Comparison of ENCODE assay signal across 1 cellular context in the genomic region with DNA sequence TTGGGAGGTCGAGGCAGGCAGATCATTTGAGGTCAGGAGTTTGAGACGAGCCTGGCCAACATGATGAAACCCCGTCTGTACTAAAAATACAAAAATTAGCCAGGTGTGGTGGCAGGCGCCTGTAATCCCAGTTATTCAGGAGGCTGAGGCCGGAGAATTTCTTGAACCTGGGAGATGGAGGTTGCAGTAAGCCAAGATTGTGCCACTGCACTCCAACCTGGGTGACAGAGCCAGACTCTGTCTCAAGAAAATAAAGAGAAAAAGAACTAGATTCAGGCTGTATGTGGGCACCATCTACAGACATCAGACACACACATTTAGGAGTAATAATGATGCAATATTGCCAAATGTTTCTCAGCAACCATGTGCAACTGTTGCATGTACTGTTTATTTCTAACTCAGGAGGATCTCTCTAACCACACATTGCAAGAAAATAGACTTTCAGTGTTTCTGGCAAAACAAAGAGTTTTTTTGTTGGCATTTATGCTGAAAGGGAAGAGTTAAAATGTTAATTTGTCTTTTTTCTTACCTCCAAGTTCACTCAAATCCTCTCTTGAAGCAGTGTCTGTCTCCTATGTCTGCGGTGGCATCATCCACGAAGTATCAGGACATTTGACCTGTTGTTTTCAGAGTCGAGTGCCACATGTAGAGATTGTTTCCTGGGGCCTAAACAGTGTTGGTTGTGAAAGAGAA.
TF ChIP-seq lines count a peak whose summit lies in the region.

No MANE protein-coding gene starts in this region.

TF ChIP-seq in HEK293, 187 proteins besides CTCF, POLR2A, EP300 and RAD21 (continued from another document):
- TF ChIP-seq, protein P1, sequence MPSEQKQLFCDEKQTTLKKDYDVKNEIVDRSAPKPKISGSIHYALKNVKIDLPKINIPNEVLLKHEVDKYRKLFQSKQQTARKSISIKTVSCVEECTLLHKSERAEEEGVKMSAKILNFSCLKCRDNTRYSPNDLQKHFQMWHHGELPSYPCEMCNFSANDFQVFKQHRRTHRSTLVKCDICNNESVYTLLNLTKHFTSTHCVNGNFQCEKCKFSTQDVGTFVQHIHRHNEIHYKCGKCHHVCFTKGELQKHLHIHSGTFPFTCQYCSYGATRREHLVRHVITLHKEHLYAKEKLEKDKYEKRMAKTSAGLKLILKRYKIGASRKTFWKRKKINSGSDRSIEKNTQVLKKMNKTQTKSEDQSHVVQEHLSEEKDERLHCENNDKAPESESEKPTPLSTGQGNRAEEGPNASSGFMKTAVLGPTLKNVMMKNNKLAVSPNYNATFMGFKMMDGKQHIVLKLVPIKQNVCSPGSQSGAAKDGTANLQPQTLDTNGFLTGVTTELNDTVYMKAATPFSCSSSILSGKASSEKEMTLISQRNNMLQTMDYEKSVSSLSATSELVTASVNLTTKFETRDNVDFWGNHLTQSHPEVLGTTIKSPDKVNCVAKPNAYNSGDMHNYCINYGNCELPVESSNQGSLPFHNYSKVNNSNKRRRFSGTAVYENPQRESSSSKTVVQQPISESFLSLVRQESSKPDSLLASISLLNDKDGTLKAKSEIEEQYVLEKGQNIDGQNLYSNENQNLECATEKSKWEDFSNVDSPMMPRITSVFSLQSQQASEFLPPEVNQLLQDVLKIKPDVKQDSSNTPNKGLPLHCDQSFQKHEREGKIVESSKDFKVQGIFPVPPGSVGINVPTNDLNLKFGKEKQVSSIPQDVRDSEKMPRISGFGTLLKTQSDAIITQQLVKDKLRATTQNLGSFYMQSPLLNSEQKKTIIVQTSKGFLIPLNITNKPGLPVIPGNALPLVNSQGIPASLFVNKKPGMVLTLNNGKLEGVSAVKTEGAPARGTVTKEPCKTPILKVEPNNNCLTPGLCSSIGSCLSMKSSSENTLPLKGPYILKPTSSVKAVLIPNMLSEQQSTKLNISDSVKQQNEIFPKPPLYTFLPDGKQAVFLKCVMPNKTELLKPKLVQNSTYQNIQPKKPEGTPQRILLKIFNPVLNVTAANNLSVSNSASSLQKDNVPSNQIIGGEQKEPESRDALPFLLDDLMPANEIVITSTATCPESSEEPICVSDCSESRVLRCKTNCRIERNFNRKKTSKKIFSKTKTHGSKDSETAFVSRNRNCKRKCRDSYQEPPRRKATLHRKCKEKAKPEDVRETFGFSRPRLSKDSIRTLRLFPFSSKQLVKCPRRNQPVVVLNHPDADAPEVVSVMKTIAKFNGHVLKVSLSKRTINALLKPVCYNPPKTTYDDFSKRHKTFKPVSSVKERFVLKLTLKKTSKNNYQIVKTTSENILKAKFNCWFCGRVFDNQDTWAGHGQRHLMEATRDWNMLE (tag by site-specific recombination; conservative IDR thresholded peaks at IDR 0.05; ENCODE audit: low read depth), result peak; percentile 69
- TF ChIP-seq, protein P2, sequence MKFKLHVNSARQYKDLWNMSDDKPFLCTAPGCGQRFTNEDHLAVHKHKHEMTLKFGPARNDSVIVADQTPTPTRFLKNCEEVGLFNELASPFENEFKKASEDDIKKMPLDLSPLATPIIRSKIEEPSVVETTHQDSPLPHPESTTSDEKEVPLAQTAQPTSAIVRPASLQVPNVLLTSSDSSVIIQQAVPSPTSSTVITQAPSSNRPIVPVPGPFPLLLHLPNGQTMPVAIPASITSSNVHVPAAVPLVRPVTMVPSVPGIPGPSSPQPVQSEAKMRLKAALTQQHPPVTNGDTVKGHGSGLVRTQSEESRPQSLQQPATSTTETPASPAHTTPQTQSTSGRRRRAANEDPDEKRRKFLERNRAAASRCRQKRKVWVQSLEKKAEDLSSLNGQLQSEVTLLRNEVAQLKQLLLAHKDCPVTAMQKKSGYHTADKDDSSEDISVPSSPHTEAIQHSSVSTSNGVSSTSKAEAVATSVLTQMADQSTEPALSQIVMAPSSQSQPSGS (tag by site-specific recombination; IDR thresholded peaks at IDR 0.05; ENCODE audit: low read depth), result peak; percentile 76
- TF ChIP-seq, protein P3, sequence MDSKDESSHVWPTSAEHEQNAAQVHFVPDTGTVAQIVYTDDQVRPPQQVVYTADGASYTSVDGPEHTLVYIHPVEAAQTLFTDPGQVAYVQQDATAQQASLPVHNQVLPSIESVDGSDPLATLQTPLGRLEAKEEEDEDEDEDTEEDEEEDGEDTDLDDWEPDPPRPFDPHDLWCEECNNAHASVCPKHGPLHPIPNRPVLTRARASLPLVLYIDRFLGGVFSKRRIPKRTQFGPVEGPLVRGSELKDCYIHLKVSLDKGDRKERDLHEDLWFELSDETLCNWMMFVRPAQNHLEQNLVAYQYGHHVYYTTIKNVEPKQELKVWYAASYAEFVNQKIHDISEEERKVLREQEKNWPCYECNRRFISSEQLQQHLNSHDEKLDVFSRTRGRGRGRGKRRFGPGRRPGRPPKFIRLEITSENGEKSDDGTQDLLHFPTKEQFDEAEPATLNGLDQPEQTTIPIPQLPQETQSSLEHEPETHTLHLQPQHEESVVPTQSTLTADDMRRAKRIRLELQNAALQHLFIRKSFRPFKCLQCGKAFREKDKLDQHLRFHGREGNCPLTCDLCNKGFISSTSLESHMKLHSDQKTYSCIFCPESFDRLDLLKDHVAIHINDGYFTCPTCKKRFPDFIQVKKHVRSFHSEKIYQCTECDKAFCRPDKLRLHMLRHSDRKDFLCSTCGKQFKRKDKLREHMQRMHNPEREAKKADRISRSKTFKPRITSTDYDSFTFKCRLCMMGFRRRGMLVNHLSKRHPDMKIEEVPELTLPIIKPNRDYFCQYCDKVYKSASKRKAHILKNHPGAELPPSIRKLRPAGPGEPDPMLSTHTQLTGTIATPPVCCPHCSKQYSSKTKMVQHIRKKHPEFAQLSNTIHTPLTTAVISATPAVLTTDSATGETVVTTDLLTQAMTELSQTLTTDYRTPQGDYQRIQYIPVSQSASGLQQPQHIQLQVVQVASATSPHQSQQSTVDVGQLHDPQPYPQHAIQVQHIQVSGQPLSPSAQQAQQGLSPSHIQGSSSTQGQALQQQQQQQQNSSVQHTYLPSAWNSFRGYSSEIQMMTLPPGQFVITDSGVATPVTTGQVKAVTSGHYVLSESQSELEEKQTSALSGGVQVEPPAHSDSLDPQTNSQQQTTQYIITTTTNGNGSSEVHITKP (tag by site-specific recombination; IDR thresholded peaks at IDR 0.05), result peak; percentile 90
- TF ChIP-seq, protein P4, sequence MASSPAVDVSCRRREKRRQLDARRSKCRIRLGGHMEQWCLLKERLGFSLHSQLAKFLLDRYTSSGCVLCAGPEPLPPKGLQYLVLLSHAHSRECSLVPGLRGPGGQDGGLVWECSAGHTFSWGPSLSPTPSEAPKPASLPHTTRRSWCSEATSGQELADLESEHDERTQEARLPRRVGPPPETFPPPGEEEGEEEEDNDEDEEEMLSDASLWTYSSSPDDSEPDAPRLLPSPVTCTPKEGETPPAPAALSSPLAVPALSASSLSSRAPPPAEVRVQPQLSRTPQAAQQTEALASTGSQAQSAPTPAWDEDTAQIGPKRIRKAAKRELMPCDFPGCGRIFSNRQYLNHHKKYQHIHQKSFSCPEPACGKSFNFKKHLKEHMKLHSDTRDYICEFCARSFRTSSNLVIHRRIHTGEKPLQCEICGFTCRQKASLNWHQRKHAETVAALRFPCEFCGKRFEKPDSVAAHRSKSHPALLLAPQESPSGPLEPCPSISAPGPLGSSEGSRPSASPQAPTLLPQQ (tag by site-specific recombination; IDR thresholded peaks at IDR 0.05), result peak; percentile 86
- TF ChIP-seq ZNF558 (tag by site-specific recombination; IDR thresholded peaks at IDR 0.05) (peak; percentile 59; the same call in 1 of the 2 replicates), ZNF202 (tag by site-specific recombination; IDR thresholded peaks at IDR 0.05; ENCODE audit: borderline replicate concordance) (no peak), HOXC10 (CRISPR knock-in tag; IDR thresholded peaks at IDR 0.05) (no peak), ZNF335 (tag by site-specific recombination; conservative IDR thresholded peaks at IDR 0.05) (peak; percentile 88)
